In genomic region chr11:6321961-6322362, GRCh38 we compare ENCODE assay signal across 8 cellular contexts. TPM values are rescaled to one million over a fixed set of nuclear protein-coding genes. Genes with fewer than 3 reads are reported as not detected.
A peak's percentile ranks its signal among the peaks of the same experiment; 100 is the strongest.
DNase-seq lines count a peak whose midpoint lies in the region; ATAC-seq and TF ChIP-seq lines count a peak whose summit lies in the region.

No MANE protein-coding gene starts in this region.

- no peaks in the 10 kb centered on the region for H3K9me3 Mint-ChIP-seq in activated T-helper 1 cell treated with anti-CD3 and anti-CD28 coated beads, Interleukin-12 subunit alpha, Interleukin-12 subunit beta, Interleukin-2, Interleukin-4 antibody, amounts not matched to agents 30 ng/mL and 10 ng/mL and 1 ng/mL, durations not matched to agents 14 hours and 24 hours and 36 hours

- H3K27me3 ChIP-seq in cardiac muscle cell, result no peaks in the 10 kb centered on the region
- no peaks in the 10 kb centered on the region for H3K27me3 ChIP-seq in upper lobe of right lung

- H3K36me3 ChIP-seq in cardiac muscle cell, result no peaks in the 10 kb centered on the region
- H3K36me3 ChIP-seq in upper lobe of right lung, result no peaks in the 10 kb centered on the region

- H3K4me3 Mint-ChIP-seq in activated T-helper 1 cell treated with anti-CD3 and anti-CD28 coated beads, Interleukin-12 subunit alpha, Interleukin-12 subunit beta, Interleukin-2, Interleukin-4 antibody, amounts not matched to agents 30 ng/mL and 10 ng/mL and 1 ng/mL, durations not matched to agents 14 hours and 24 hours and 36 hours, result peak overlapping the region; percentile 60

- DNase-seq in cardiac muscle cell (ENCODE audit: low read depth in 1 of 2, low spot score in 1 of 2), result peak; percentile 5 to 60
- no peak for DNase-seq in Right ventricle myocardium superior
- no peak for DNase-seq in activated T-helper 1 cell treated with anti-CD3 and anti-CD28 coated beads, Interleukin-12 subunit alpha, Interleukin-12 subunit beta, Interleukin-2, Interleukin-4 antibody, amounts not matched to agents 30 ng/mL and 10 ng/mL and 1 ng/mL, durations not matched to agents 14 hours and 24 hours and 36 hours (ENCODE audit: low spot score)
- peak; percentile 52 for DNase-seq in islet precursor cell
- no peak for DNase-seq in upper lobe of right lung
- DNase-seq in sciatic nerve (ENCODE audit: low spot score), result no peak
- no peak for DNase-seq in UCSD-AML1 (lab: John Stamatoyannopoulos, UW; ENCODE audit: unreplicated experiment)

- H3K4me1 ChIP-seq in cardiac muscle cell (ENCODE audit: low read depth) (peaks cover 24% of the 10 kb centered on the region), upper lobe of right lung (peaks cover 24% of the 10 kb centered on the region)

- no peak overlapping the region for H3K27ac ChIP-seq in cardiac muscle cell
- H3K27ac ChIP-seq in upper lobe of right lung, result peak overlapping the region; percentile 98

- H3K4me3 ChIP-seq in cardiac muscle cell, result no peak overlapping the region
- no peak overlapping the region for H3K4me3 ChIP-seq in upper lobe of right lung

- intact Hi-C loops in Right ventricle myocardium superior (cut with DNase I) (no loop called here), upper lobe of right lung (cut with DNase I) (no loop called here), sciatic nerve (cut with DNase I) (no loop called here)
- intact Hi-C loops in activated T-helper 1 cell treated with anti-CD3 and anti-CD28 coated beads, Interleukin-12 subunit alpha, Interleukin-12 subunit beta, Interleukin-2, Interleukin-4 antibody, amounts not matched to agents 30 ng/mL and 10 ng/mL and 1 ng/mL, durations not matched to agents 14 hours and 24 hours and 36 hours (cut with micrococcal nuclease), result loop anchor here (1.0 to 5.0 kb wide), 6 partner anchors 88 to 635 kb away; partner anchors contain the start of genes APBB1, ARFIP2, FHIP1B and TIMM10B

- H3K9me3 ChIP-seq in cardiac muscle cell (ENCODE audit: low read depth) (no peaks in the 10 kb centered on the region), upper lobe of right lung (no peaks in the 10 kb centered on the region)

- H3K27me3 Mint-ChIP-seq in activated T-helper 1 cell treated with anti-CD3 and anti-CD28 coated beads, Interleukin-12 subunit alpha, Interleukin-12 subunit beta, Interleukin-2, Interleukin-4 antibody, amounts not matched to agents 30 ng/mL and 10 ng/mL and 1 ng/mL, durations not matched to agents 14 hours and 24 hours and 36 hours (ENCODE audit: insufficient read depth), result peaks cover 15% of the 10 kb centered on the region

- peaks cover 29% of the 10 kb centered on the region for H3K4me1 Mint-ChIP-seq in activated T-helper 1 cell treated with anti-CD3 and anti-CD28 coated beads, Interleukin-12 subunit alpha, Interleukin-12 subunit beta, Interleukin-2, Interleukin-4 antibody, amounts not matched to agents 30 ng/mL and 10 ng/mL and 1 ng/mL, durations not matched to agents 14 hours and 24 hours and 36 hours (ENCODE audit: low read depth)

- peaks cover 5% of the 10 kb centered on the region for H3K36me3 Mint-ChIP-seq in activated T-helper 1 cell treated with anti-CD3 and anti-CD28 coated beads, Interleukin-12 subunit alpha, Interleukin-12 subunit beta, Interleukin-2, Interleukin-4 antibody, amounts not matched to agents 30 ng/mL and 10 ng/mL and 1 ng/mL, durations not matched to agents 14 hours and 24 hours and 36 hours (ENCODE audit: low read depth)

- ATAC-seq in Right ventricle myocardium superior (ENCODE audit: poor library complexity) (no peak), upper lobe of right lung (no peak), HG02870 (IDR thresholded peaks at IDR 0.05; ENCODE audit: unreplicated experiment) (no peak), sciatic nerve (no peak)

- TF ChIP-seq CTCF in cardiac muscle cell (IDR thresholded peaks at IDR 0.05; ENCODE audit: low read depth, low read length), result no peak
- TF ChIP-seq CTCF in upper lobe of right lung (IDR thresholded peaks at IDR 0.05), result no peak

- H3K27ac Mint-ChIP-seq in activated T-helper 1 cell treated with anti-CD3 and anti-CD28 coated beads, Interleukin-12 subunit alpha, Interleukin-12 subunit beta, Interleukin-2, Interleukin-4 antibody, amounts not matched to agents 30 ng/mL and 10 ng/mL and 1 ng/mL, durations not matched to agents 14 hours and 24 hours and 36 hours, result peak overlapping the region; percentile 93

RNA-seq across cellular contexts. Expression of gene CAVIN3, which starts 1.7 kb away (rescaled TPM):
- total RNA-seq in cardiac muscle cell (54.5 and 71.8 TPM in 2 replicates), Right ventricle myocardium superior (33.9 TPM), upper lobe of right lung (48.8 TPM), sciatic nerve (145 TPM)
- 57.4 and 76.1 TPM in 2 replicates for polyA plus RNA-seq in cardiac muscle cell
- 16.5 and 17.2 TPM in 2 replicates for total RNA-seq in activated T-helper 1 cell treated with anti-CD3 and anti-CD28 coated beads, Interleukin-12 subunit alpha, Interleukin-12 subunit beta, Interleukin-2, Interleukin-4 antibody, amounts not matched to agents 30 ng/mL and 10 ng/mL and 1 ng/mL, durations not matched to agents 14 hours and 24 hours and 36 hours

Comparison
In these comparisons a context has a peak if more than half of its experiments do, and no peak if none do; other contexts are left out.
1. DNase-seq: peak in cardiac muscle cell (2 of 2) and islet precursor cell (single experiment); none in Right ventricle myocardium superior (single experiment), activated T-helper 1 cell treated with anti-CD3 and anti-CD28 coated beads, Interleukin-12 subunit alpha, Interleukin-12 subunit beta, Interleukin-2, Interleukin-4 antibody, amounts not matched to agents 30 ng/mL and 10 ng/mL and 1 ng/mL, durations not matched to agents 14 hours and 24 hours and 36 hours (single experiment), upper lobe of right lung (single experiment), sciatic nerve (single experiment) and UCSD-AML1 (single experiment).